Comparison of ENCODE assay signal across 22 cellular contexts in genomic region chr1:48115835-48116234, GRCh38.
"Had no signal": no experiment of that assay in that cellular context is flagged by ENCODE, and none has a peak within 500 bp of the region (broad histone marks: within the 10 kb centered on the region; RNA-seq: fewer than 3 reads in every experiment).

No MANE protein-coding gene starts in this region.

- H3K4me1 Mint-ChIP-seq: memory B cell, mesothelial cell of epicardium had no signal

- DNase-seq: dermis blood vessel endothelial cell; esophagus squamous epithelium; foreskin fibroblast; glutamatergic neuron; islet precursor cell; left ventricle myocardium inferior; lower lobe of right lung; occipital lobe; psoas muscle; retina; sigmoid colon; stimulated activated CD4-positive, alpha-beta T cell treated with anti-CD3 and anti-CD28 coated beads, Interleukin-12 subunit alpha, Interleukin-12 subunit beta, amount 100 ng/mL, for 4 hours; stimulated activated naive CD4-positive, alpha-beta T cell; stomach; substantia nigra; trophoblast cell had no signal

- H3K27ac ChIP-seq: esophagus squamous epithelium, gastroesophageal sphincter, left ventricle myocardium inferior, lower lobe of right lung, parathyroid adenoma, psoas muscle, sigmoid colon, skin epidermis, stomach had no signal

- H3K36me3 Mint-ChIP-seq: memory B cell; mesothelial cell of epicardium; natural killer cell treated with Interleukin-12 subunit alpha and Interleukin-12 subunit beta and Interleukin-15 and Interleukin-18, amount 100 ng/mL, for 72 hours had no signal

- H3K27ac Mint-ChIP-seq: memory B cell; mesothelial cell of epicardium; natural killer cell treated with Interleukin-12 subunit alpha and Interleukin-12 subunit beta and Interleukin-15 and Interleukin-18, amount 100 ng/mL, for 72 hours had no signal

- H3K9ac ChIP-seq: parathyroid adenoma had no signal

- H3K79me2 ChIP-seq: parathyroid adenoma had no signal

- H2AFZ ChIP-seq: parathyroid adenoma had no signal

- H3K4me3 ChIP-seq: esophagus squamous epithelium, gastroesophageal sphincter, left ventricle myocardium inferior, lower lobe of right lung, psoas muscle, sigmoid colon, skin epidermis, stomach had no signal

- H3K9me3 Mint-ChIP-seq: natural killer cell treated with Interleukin-12 subunit alpha and Interleukin-12 subunit beta and Interleukin-15 and Interleukin-18, amount 100 ng/mL, for 72 hours had no signal

- H3K36me3 ChIP-seq: esophagus squamous epithelium, gastroesophageal sphincter, left ventricle myocardium inferior, lower lobe of right lung, sigmoid colon, stomach had no signal

- H3K4me1 ChIP-seq: esophagus squamous epithelium, gastroesophageal sphincter, left ventricle myocardium inferior, lower lobe of right lung, parathyroid adenoma, psoas muscle, sigmoid colon, stomach had no signal

- H3K4me3 Mint-ChIP-seq: memory B cell; mesothelial cell of epicardium; natural killer cell treated with Interleukin-12 subunit alpha and Interleukin-12 subunit beta and Interleukin-15 and Interleukin-18, amount 100 ng/mL, for 72 hours had no signal

- H3K9me3 ChIP-seq: esophagus squamous epithelium, psoas muscle had no signal

- H3K27me3 ChIP-seq: gastroesophageal sphincter, sigmoid colon, stomach had no signal
